Comparison of ENCODE assay signal across 27 cellular contexts in the genomic region with DNA sequence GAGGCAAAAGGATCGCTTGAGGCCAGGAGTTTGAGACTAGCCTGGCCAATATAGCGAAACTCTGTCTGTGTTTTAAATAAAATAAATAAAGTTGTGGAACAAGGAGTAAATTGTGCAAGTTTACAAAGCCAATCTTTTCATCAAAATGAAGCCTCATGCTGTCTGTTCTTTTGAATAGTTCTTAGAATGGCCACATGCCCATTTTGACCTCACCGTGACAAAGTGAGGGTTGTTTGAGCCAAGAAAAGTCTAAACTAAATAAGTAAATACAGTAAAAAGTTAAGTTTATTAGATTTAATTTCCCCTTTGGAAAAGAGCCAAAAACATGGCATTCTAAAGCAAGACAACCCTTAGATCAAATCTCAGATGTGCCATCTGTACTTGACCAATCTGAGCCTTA.
"Had no signal": no experiment of that assay in that cellular context is flagged by ENCODE, and none has a peak within 500 bp of the region (broad histone marks: within the 10 kb centered on the region; RNA-seq: fewer than 3 reads in every experiment).

No MANE protein-coding gene starts in this region.

- H3K4me1 Mint-ChIP-seq: nephron; neural progenitor cell; stimulated activated effector memory CD8-positive, alpha-beta T cell treated with anti-CD3 and anti-CD28 coated beads, Interleukin-12 subunit alpha, Interleukin-12 subunit beta, amount 100 ng/mL, for 72 hours had no signal

- H3K27me3 ChIP-seq: neural progenitor cell, ovary, right lobe of liver, sigmoid colon, stomach, thyroid gland, tibial nerve, upper lobe of left lung, vagina had no signal

- H3K36me3 Mint-ChIP-seq: neural progenitor cell; stimulated activated effector memory CD8-positive, alpha-beta T cell treated with anti-CD3 and anti-CD28 coated beads, Interleukin-12 subunit alpha, Interleukin-12 subunit beta, amount 100 ng/mL, for 72 hours had no signal

- H3K27ac ChIP-seq: neural progenitor cell, ovary, parathyroid adenoma, psoas muscle, right lobe of liver, sigmoid colon, stomach, thoracic aorta, thyroid gland, tibial nerve, upper lobe of left lung, vagina had no signal

- H3K4me2 ChIP-seq: neural progenitor cell had no signal

- H3K9ac ChIP-seq: neural progenitor cell, parathyroid adenoma had no signal

- H2AFZ ChIP-seq: neural progenitor cell, parathyroid adenoma had no signal

- ATAC-seq: psoas muscle; right cardiac atrium; right lobe of liver; stimulated activated effector memory CD8-positive, alpha-beta T cell treated with anti-CD3 and anti-CD28 coated beads, Interleukin-12 subunit alpha, Interleukin-12 subunit beta, amount 100 ng/mL, for 72 hours; stimulated activated naive B cell treated with anti-CD40 and anti-IgM and Interleukin-4, amounts not matched to agents 10 μg/mL and 1 μg/mL and 100 μg/mL, for 72 hours had no signal

- DNase-seq: occipital lobe; ovary; posterior cingulate gyrus; psoas muscle; right cardiac atrium; right lobe of liver; sigmoid colon; small intestine; stimulated activated CD4-positive, alpha-beta T cell treated with anti-CD3 and anti-CD28 coated beads, Interleukin-15, amount 100 ng/mL, for 24 hours; stimulated activated CD4-positive, alpha-beta T cell treated with anti-CD3 and anti-CD28 coated beads, Interleukin-2, amount 100 ng/mL, for 24 hours; stimulated activated CD4-positive, alpha-beta T cell treated with anti-CD3 and anti-CD28 coated beads, Interleukin-2, amount 100 ng/mL, for 48 hours; stimulated activated CD4-positive, alpha-beta T cell treated with anti-CD3 and anti-CD28 coated beads, Interleukin-4, amount 100 ng/mL, for 24 hours; stimulated activated naive B cell treated with anti-CD40 and anti-IgM and Interleukin-4, amounts not matched to agents 10 μg/mL and 1 μg/mL and 100 μg/mL, for 72 hours; stimulated activated naive CD4-positive, alpha-beta T cell treated with Interleukin-2 at 50 U/mL for 16 hours; stomach; thyroid gland; trophoblast cell; upper lobe of left lung had no signal

- H3K79me2 ChIP-seq: parathyroid adenoma had no signal

- H3K27me3 Mint-ChIP-seq: progenitor cell of endocrine pancreas; stimulated activated naive B cell treated with anti-CD40 and anti-IgM and Interleukin-4, amounts not matched to agents 10 μg/mL and 1 μg/mL and 100 μg/mL, for 72 hours had no signal

- H3K9me3 ChIP-seq: ovary, right lobe of liver, sigmoid colon, stomach, thoracic aorta, thyroid gland, upper lobe of left lung, vagina had no signal

- H3K27ac Mint-ChIP-seq: nephron; neural progenitor cell; progenitor cell of endocrine pancreas; stimulated activated effector memory CD8-positive, alpha-beta T cell treated with anti-CD3 and anti-CD28 coated beads, Interleukin-12 subunit alpha, Interleukin-12 subunit beta, amount 100 ng/mL, for 72 hours; stimulated activated naive B cell treated with anti-CD40 and anti-IgM and Interleukin-4, amounts not matched to agents 10 μg/mL and 1 μg/mL and 100 μg/mL, for 72 hours; stimulated activated naive CD8-positive, alpha-beta T cell treated with anti-CD3 and anti-CD28 coated beads, Interleukin-15, Interleukin-2, amounts not matched to agents 100 ng/mL and 50 ng/mL, for 24 hours had no signal

- H3K4me3 Mint-ChIP-seq: nephron; neural progenitor cell; stimulated activated effector memory CD8-positive, alpha-beta T cell treated with anti-CD3 and anti-CD28 coated beads, Interleukin-12 subunit alpha, Interleukin-12 subunit beta, amount 100 ng/mL, for 72 hours; stimulated activated naive B cell treated with anti-CD40 and anti-IgM and Interleukin-4, amounts not matched to agents 10 μg/mL and 1 μg/mL and 100 μg/mL, for 72 hours; stimulated activated naive CD8-positive, alpha-beta T cell treated with anti-CD3 and anti-CD28 coated beads, Interleukin-15, Interleukin-2, amounts not matched to agents 100 ng/mL and 50 ng/mL, for 24 hours had no signal

- H3K4me1 ChIP-seq: neural progenitor cell, parathyroid adenoma, psoas muscle, right lobe of liver, sigmoid colon, stomach, thyroid gland, tibial nerve, upper lobe of left lung, vagina had no signal

- H3K4me3 ChIP-seq: neural progenitor cell, ovary, psoas muscle, right lobe of liver, sigmoid colon, stomach, thoracic aorta, thyroid gland, tibial nerve, upper lobe of left lung, vagina had no signal

- H3K36me3 ChIP-seq: neural progenitor cell, ovary, right lobe of liver, sigmoid colon, stomach, thoracic aorta, thyroid gland, tibial nerve, upper lobe of left lung, vagina had no signal
